ENCODE assay signal across 8 cellular contexts in genomic region chr17:2023692-2024571, GRCh38. TPM values are rescaled to one million over a fixed set of nuclear protein-coding genes. Genes with fewer than 3 reads are reported as not detected.
DNase-seq lines count a peak whose midpoint lies in the region; ATAC-seq and TF ChIP-seq lines count a peak whose summit lies in the region.

No MANE protein-coding gene starts in this region.

- no peaks in the 10 kb centered on the region for H3K9me3 ChIP-seq in right lobe of liver

- WGBS in right lobe of liver (ENCODE audit: insufficient coverage, low coverage, low lambda C conversion rate, missing lambda C conversion rate) = 3% methylated on average over 17 of the region's 85 CpGs

- H3K4me3 Mint-ChIP-seq in chondrocyte (ENCODE audit: unreplicated experiment) = peak overlapping the region; percentile 64

- no peak overlapping the region for H3K27ac Mint-ChIP-seq in chondrocyte (ENCODE audit: unreplicated experiment)

- intact Hi-C loops in Right ventricle myocardium inferior (cut with DNase I) = no loop called here
- intact Hi-C loops in cardiac septum (cut with DNase I) = loop anchor here (10.0 kb wide), 2 partner anchors 309 to 359 kb away; partner anchors contain the start of gene TLCD2
- intact Hi-C loops in right lobe of liver (cut with DNase I) = no loop called here

- H3K27me3 Mint-ChIP-seq in chondrocyte (ENCODE audit: low read depth) = peaks cover 22% of the 10 kb centered on the region

- no peak overlapping the region for H3K27ac ChIP-seq in right lobe of liver

- peak; percentile 21 for TF ChIP-seq CTCF in chondrocyte (IDR thresholded peaks at IDR 0.05)
- TF ChIP-seq CTCF in right lobe of liver (IDR thresholded peaks at IDR 0.05) = peak in 1 of 4 donors; percentile 5

- ATAC-seq in Right ventricle myocardium inferior = peak; percentile 18
- peak; percentile 28 to 55 (median 32) for ATAC-seq in right lobe of liver
- ATAC-seq in GM21381 (IDR thresholded peaks at IDR 0.05; ENCODE audit: unreplicated experiment) = no peak

- H3K4me3 ChIP-seq in right lobe of liver = peak overlapping the region; percentile 32 to 58 (median 48)

- H3K9me3 Mint-ChIP-seq in chondrocyte (ENCODE audit: low read depth) = no peaks in the 10 kb centered on the region

- peaks cover 17% of the 10 kb centered on the region for H3K4me1 Mint-ChIP-seq in chondrocyte (ENCODE audit: low read depth)

- no peaks in the 10 kb centered on the region for H3K27me3 ChIP-seq in right lobe of liver

- peaks cover 4% of the 10 kb centered on the region for H3K36me3 Mint-ChIP-seq in chondrocyte (ENCODE audit: low read depth)

- TF ChIP-seq POLR2A in right lobe of liver (IDR thresholded peaks at IDR 0.05) = no peak

- peaks cover 0 to 23% (median 7%) of the 10 kb centered on the region in 4 donors for H3K4me1 ChIP-seq in right lobe of liver

- H3K36me3 ChIP-seq in right lobe of liver = no peaks in the 10 kb centered on the region

- no peak for DNase-seq in Right ventricle myocardium inferior (ENCODE audit: missing footprints)
- DNase-seq in cardiac septum (ENCODE audit: low spot score) = no peak
- peak; percentile 30 for DNase-seq in T follicular helper cell (ENCODE audit: low read depth)
- no peak for DNase-seq in chondrocyte (ENCODE audit: low spot score)
- peak in 2 of 3 donors; percentile 61 to 75 for DNase-seq in right lobe of liver
- peak; percentile 50 for DNase-seq in stromal cell of bone marrow (ENCODE audit: low read depth)
- DNase-seq in hepatic stellate cell (ENCODE audit: low spot score) = no peak

RNA-seq across cellular contexts. Expression of gene RTN4RL1, which starts 1.2 kb away (rescaled TPM):
- total RNA-seq in Right ventricle myocardium inferior (3.2 TPM), cardiac septum (0.32 TPM), chondrocyte (0.47 to 0.95 TPM (median 0.68 TPM) in 3 replicates), right lobe of liver (1 to 10 TPM in 5 of 6 experiments, under 1 TPM in 1; 0.54 to 2.6 (median 1.4) TPM)

RNA-seq across cellular contexts. Expression of gene DPH1, which starts 6.0 kb away (rescaled TPM):
- total RNA-seq in Right ventricle myocardium inferior = 24.1 TPM
- 28.8 TPM for total RNA-seq in cardiac septum
- 29.4 to 43.1 TPM (median 31.3 TPM) in 3 replicates for total RNA-seq in chondrocyte
- 10 to 100 TPM; 20.0 to 41.1 (median 25.4) TPM for total RNA-seq in right lobe of liver

RNA-seq across cellular contexts. Expression of gene OVCA2, which starts 17.9 kb away (rescaled TPM):
- total RNA-seq in Right ventricle myocardium inferior (14.3 TPM), cardiac septum (19.8 TPM), chondrocyte (26.6 to 30.2 TPM (median 30.1 TPM) in 3 replicates), right lobe of liver (10 to 100 TPM; 10.3 to 36.2 (median 14.8) TPM)

RNA-seq across cellular contexts. Expression of gene HIC1, which starts 31.0 kb away (rescaled TPM):
- total RNA-seq in Right ventricle myocardium inferior (22.7 TPM), cardiac septum (15.0 TPM), chondrocyte (3.3 to 9.0 TPM (median 8.8 TPM) in 3 replicates), right lobe of liver (10 to 100 TPM in 2 of 6 experiments, 1 to 10 TPM in 4; 4.7 to 14.8 (median 6.1) TPM)

Comparison
In these comparisons a context has a peak if more than half of its experiments do, and no peak if none do; other contexts are left out.
1. DNase-seq: peak in T follicular helper cell (single experiment), right lobe of liver (2 of 3) and stromal cell of bone marrow (single experiment); none in Right ventricle myocardium inferior (single experiment), cardiac septum (single experiment), chondrocyte (single experiment) and hepatic stellate cell (single experiment).